ENCODE assay signal across 10 cellular contexts in the genomic region with DNA sequence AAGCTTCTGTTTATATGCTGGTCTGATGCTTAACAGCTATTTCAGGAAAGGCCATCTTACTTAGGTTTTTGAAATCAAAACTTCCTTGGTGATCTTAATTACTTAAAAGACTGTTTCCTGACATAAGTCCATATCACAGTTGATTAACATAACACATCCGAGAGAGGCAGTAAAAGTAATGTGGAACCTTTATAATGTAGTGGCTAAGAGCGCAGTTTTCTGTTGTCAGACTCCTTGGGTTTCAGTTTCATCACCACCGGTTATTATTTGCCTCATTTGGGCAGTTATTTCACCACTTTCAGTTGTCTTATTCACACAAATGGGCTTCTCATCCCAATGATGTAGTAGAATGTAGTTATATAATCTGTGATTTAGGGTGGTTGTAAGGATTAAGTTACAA. TPM values are rescaled to one million over a fixed set of nuclear protein-coding genes. Genes with fewer than 3 reads are reported as not detected.
DNase-seq lines count a peak whose midpoint lies in the region; ATAC-seq and TF ChIP-seq lines count a peak whose summit lies in the region.
"Had no signal": no experiment of that assay in that cellular context is flagged by ENCODE, and none has a peak within 500 bp of the region (broad histone marks: within the 10 kb centered on the region; RNA-seq: fewer than 3 reads in every experiment).

No MANE protein-coding gene starts in this region.

- ATAC-seq in GM18867 (IDR thresholded peaks at IDR 0.05; ENCODE audit: unreplicated experiment): peak; percentile 91
- peak; percentile 82 for ATAC-seq in GM21619 (IDR thresholded peaks at IDR 0.05; ENCODE audit: unreplicated experiment)
- peak; percentile 81 for ATAC-seq in HG03378 (IDR thresholded peaks at IDR 0.05; ENCODE audit: unreplicated experiment)
- peak; percentile 78 for ATAC-seq in memory B cell (ENCODE audit: low read depth)
- ATAC-seq: esophagus mucosa had no signal

- peaks cover 16% of the 10 kb centered on the region for H3K36me3 Mint-ChIP-seq in memory B cell
- peaks cover 19% of the 10 kb centered on the region for H3K36me3 Mint-ChIP-seq in activated CD4-positive, alpha-beta memory T cell treated with anti-CD3 and anti-CD28 coated beads for 36 hours

- H3K4ac ChIP-seq in mesendoderm (ENCODE audit: low read depth, low read length): no peak overlapping the region

- H2BK120ac ChIP-seq in mesendoderm (ENCODE audit: low read depth, low read length): no peak overlapping the region

- intact Hi-C loops in activated CD4-positive, alpha-beta memory T cell treated with anti-CD3 and anti-CD28 coated beads for 36 hours (cut with micrococcal nuclease): no loop called here
- intact Hi-C loops in breast epithelium (cut with DNase I; ENCODE audit: low total_unique reads): no loop called here

- no peak overlapping the region for H3K23ac ChIP-seq in mesendoderm (ENCODE audit: low read length)

- H3K9ac ChIP-seq in mesendoderm (ENCODE audit: low read length): no peak overlapping the region

- H3K27ac ChIP-seq in breast epithelium (no peak overlapping the region), mesendoderm (ENCODE audit: low read depth, low read length) (no peak overlapping the region)

- H3K79me1 ChIP-seq in mesendoderm (ENCODE audit: low read length): peaks cover 7% of the 10 kb centered on the region

- no peak for TF ChIP-seq POLR2A in breast epithelium (IDR thresholded peaks at IDR 0.05)

- no peak overlapping the region for H4K8ac ChIP-seq in mesendoderm (ENCODE audit: low read depth, low read length)

- H3K4me2 ChIP-seq in mesendoderm (ENCODE audit: low read length): no peak overlapping the region

- CTCF ChIA-PET in activated CD4-positive, alpha-beta memory T cell treated with anti-CD3 and anti-CD28 coated beads for 36 hours (lab: Charles Lee): no interaction called here

- H3K27me3 Mint-ChIP-seq in memory B cell: no peaks in the 10 kb centered on the region
- H3K27me3 Mint-ChIP-seq in activated CD4-positive, alpha-beta memory T cell treated with anti-CD3 and anti-CD28 coated beads for 36 hours: no peaks in the 10 kb centered on the region

- WGBS in mesendoderm (ENCODE audit: extremely low coverage, insufficient coverage, low lambda C conversion rate): no CpG with 5 or more reads among the region's 3 CpGs

- H3K36me3 ChIP-seq in breast epithelium (peaks cover 6% of the 10 kb centered on the region), mesendoderm (ENCODE audit: control insufficient read depth, insufficient read depth, low read length) (no peaks in the 10 kb centered on the region)

- peaks cover 32% of the 10 kb centered on the region for H3K4me1 Mint-ChIP-seq in memory B cell
- H3K4me1 Mint-ChIP-seq in activated CD4-positive, alpha-beta memory T cell treated with anti-CD3 and anti-CD28 coated beads for 36 hours (ENCODE audit: low read depth): peaks cover 48% of the 10 kb centered on the region

- no peak overlapping the region for H2BK15ac ChIP-seq in mesendoderm (replicated peaks; ENCODE audit: low read depth)

- peak overlapping the region; percentile 74 for H3K4me3 Mint-ChIP-seq in memory B cell
- H3K4me3 Mint-ChIP-seq in activated CD4-positive, alpha-beta memory T cell treated with anti-CD3 and anti-CD28 coated beads for 36 hours: no peak overlapping the region

- no peaks in the 10 kb centered on the region for H3K27me3 ChIP-seq in breast epithelium
- H3K27me3 ChIP-seq in mesendoderm (ENCODE audit: insufficient read depth, low read length, poor library complexity): no peaks in the 10 kb centered on the region

- no peak overlapping the region for H3K18ac ChIP-seq in mesendoderm (ENCODE audit: low read length)

- no peak overlapping the region for H3K4me3 ChIP-seq in breast epithelium
- H3K4me3 ChIP-seq in mesendoderm (ENCODE audit: low read length): no peak overlapping the region

- no peak overlapping the region for H2AK5ac ChIP-seq in mesendoderm (ENCODE audit: low read length)

- POLR2A ChIA-PET in activated CD4-positive, alpha-beta memory T cell treated with anti-CD3 and anti-CD28 coated beads for 36 hours (lab: Charles Lee): no interaction called here

- H3K9me3 ChIP-seq in breast epithelium: no peaks in the 10 kb centered on the region

- no peak for DNase-seq in memory B cell (ENCODE audit: low spot score in 2 of 2)
- DNase-seq in activated CD4-positive, alpha-beta memory T cell treated with anti-CD3 and anti-CD28 coated beads for 36 hours: no peak
- DNase-seq in breast epithelium (ENCODE audit: low spot score in 2 of 2): no peak
- no peak for DNase-seq in mesendoderm
- DNase-seq: activated naive CD4-positive, alpha-beta T cell treated with Interleukin-2 at 50 U/mL for 16 hours; stimulated activated CD4-positive, alpha-beta T cell treated with anti-CD3 and anti-CD28 coated beads, Interleukin-2, amount 100 ng/mL, for 48 hours had no signal

- H3K56ac ChIP-seq in mesendoderm (ENCODE audit: low read length): no peak overlapping the region

- H4K5ac ChIP-seq in mesendoderm (ENCODE audit: low read length): no peak overlapping the region

- peak overlapping the region; percentile 81 for H3K27ac Mint-ChIP-seq in memory B cell
- no peak overlapping the region for H3K27ac Mint-ChIP-seq in activated CD4-positive, alpha-beta memory T cell treated with anti-CD3 and anti-CD28 coated beads for 36 hours

- H2BK5ac ChIP-seq in mesendoderm (ENCODE audit: low read length): no peak overlapping the region

- H3K9me3 Mint-ChIP-seq in memory B cell: no peaks in the 10 kb centered on the region
- no peaks in the 10 kb centered on the region for H3K9me3 Mint-ChIP-seq in activated CD4-positive, alpha-beta memory T cell treated with anti-CD3 and anti-CD28 coated beads for 36 hours

- no peak for TF ChIP-seq CTCF in breast epithelium (IDR thresholded peaks at IDR 0.05)

- H3K79me2 ChIP-seq in mesendoderm (ENCODE audit: control insufficient read depth, insufficient read depth, low read length): peaks cover 10% of the 10 kb centered on the region

- H3K4me1 ChIP-seq in breast epithelium: no peaks in the 10 kb centered on the region
- no peaks in the 10 kb centered on the region for H3K4me1 ChIP-seq in mesendoderm (ENCODE audit: control insufficient read depth, low read depth, low read length)

RNA-seq across cellular contexts. Expression of a gene that starts 30.9 kb away (rescaled TPM):
- total RNA-seq in activated CD4-positive, alpha-beta memory T cell treated with anti-CD3 and anti-CD28 coated beads for 36 hours: 10 to 100 TPM; 54.9 to 57.6 TPM
- 10 to 100 TPM; 56.7 to 64.2 (median 59.8) TPM for total RNA-seq in breast epithelium
- polyA plus RNA-seq in mesendoderm (2013, experiment 1 of 2): 25.0 TPM
- polyA plus RNA-seq in mesendoderm (2013, experiment 2 of 2): 25.2 TPM
